ENCODE assay signal across 3 cellular contexts in genomic region chr12:82009524-82009923, GRCh38.
"Had no signal": no experiment of that assay in that cellular context is flagged by ENCODE, and none has a peak within 500 bp of the region (broad histone marks: within the 10 kb centered on the region; RNA-seq: fewer than 3 reads in every experiment).

No MANE protein-coding gene starts in this region.

- DNase-seq: GDM1, GF-D8 had no signal

- H3K4me3 ChIP-seq: GM12878 had no signal

- ATAC-seq: GM12878 had no signal
